35 cellular contexts compared by ENCODE assay signal in the genomic region with DNA sequence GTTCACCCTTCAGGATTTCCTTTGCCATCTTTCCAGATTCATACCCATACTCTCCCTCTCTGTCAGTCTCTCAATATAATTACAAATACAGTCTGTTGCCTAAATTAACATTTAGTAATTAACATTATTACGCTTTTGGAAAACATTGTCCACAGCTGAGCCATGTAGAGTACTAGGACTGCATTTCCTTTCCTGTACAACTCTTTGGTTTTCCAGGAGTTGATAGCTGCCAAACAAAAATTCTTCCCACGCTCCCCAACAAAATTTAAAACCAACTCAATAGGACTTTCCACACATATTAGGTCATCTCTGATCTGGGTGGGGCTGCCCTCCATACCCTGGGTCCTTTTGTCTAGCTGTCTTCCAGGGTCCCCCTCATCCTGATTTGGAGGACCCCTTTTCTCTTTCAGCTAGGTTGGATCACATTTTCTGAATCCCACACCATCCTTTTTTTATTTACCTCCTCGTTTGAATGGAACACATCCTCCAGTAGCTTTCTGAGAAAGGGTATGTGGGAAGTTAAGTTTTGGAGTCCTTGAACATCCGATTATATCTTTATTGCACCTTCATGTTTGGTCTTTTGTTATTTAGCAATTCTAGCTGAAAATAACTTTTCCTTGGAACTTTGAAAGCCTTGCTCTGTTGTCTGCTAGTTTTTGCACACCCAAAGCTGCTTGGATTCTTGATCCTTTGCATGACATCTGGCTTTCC. TPM values are rescaled to one million over a fixed set of nuclear protein-coding genes. Genes with fewer than 3 reads are reported as not detected.
"Had no signal": no experiment of that assay in that cellular context is flagged by ENCODE, and none has a peak within 500 bp of the region (broad histone marks: within the 10 kb centered on the region; RNA-seq: fewer than 3 reads in every experiment).

No MANE protein-coding gene starts in this region.

- H3K27ac ChIP-seq: adrenal gland, body of pancreas, esophagus muscularis mucosa, foreskin keratinocyte, gastrocnemius medialis, heart right ventricle, WERI-Rb-1 had no signal

- H3K4me3 ChIP-seq: adrenal gland, body of pancreas, esophagus muscularis mucosa, gastrocnemius medialis, heart right ventricle had no signal

- H3K9me3 ChIP-seq: adrenal gland had no signal

- ATAC-seq: activated CD4-positive, alpha-beta T cell treated with anti-CD3 and anti-CD28 coated beads for 36 hours; activated CD8-positive, alpha-beta memory T cell treated with anti-CD3 and anti-CD28 coated beads, Interleukin-2, amount 10 ng/mL, durations not matched to agents 7 days and 5 days; activated CD8-positive, alpha-beta T cell treated with anti-CD3 and anti-CD28 coated beads, Interleukin-2, amount 10 ng/mL, durations not matched to agents 7 days and 5 days; activated naive CD8-positive, alpha-beta T cell treated with anti-CD3 and anti-CD28 coated beads, Interleukin-2, amount 50 U/mL, for 24 hours; body of pancreas; effector memory CD8-positive, alpha-beta T cell; foreskin keratinocyte; gastrocnemius medialis; heart right ventricle had no signal

- H3K4me1 ChIP-seq: adrenal gland, body of pancreas, gastrocnemius medialis had no signal

- DNase-seq: activated CD4-positive, alpha-beta memory T cell treated with anti-CD3 and anti-CD28 coated beads for 36 hours; activated CD4-positive, alpha-beta T cell treated with anti-CD3 and anti-CD28 coated beads for 36 hours; activated CD4-positive, alpha-beta T cell treated with anti-CD3 and anti-CD28 coated beads, Interleukin-2, amount 10 ng/mL, durations not matched to agents 24 days and 14 days; activated CD4-positive, CD25-positive, alpha-beta regulatory T cell; activated CD4-positive, CD25-positive, alpha-beta regulatory T cell treated with anti-CD3 and anti-CD28 coated beads, Interleukin-2, amount 50 U/mL, for 72 hours; activated CD8-positive, alpha-beta memory T cell treated with anti-CD3 and anti-CD28 coated beads, Interleukin-2, amount 10 ng/mL, durations not matched to agents 7 days and 5 days; activated CD8-positive, alpha-beta memory T cell treated with anti-CD3 and anti-CD28 coated beads, Interleukin-2, amount 50 U/mL, for 4 hours; activated CD8-positive, alpha-beta T cell treated with anti-CD3 and anti-CD28 coated beads, Interleukin-2, amount 10 ng/mL, durations not matched to agents 7 days and 5 days; activated effector memory CD4-positive, alpha-beta T cell treated with anti-CD3 and anti-CD28 coated beads, Interleukin-2, amount 50 U/mL, for 16 hours; activated naive CD4-positive, alpha-beta T cell treated with anti-CD3 and anti-CD28 coated beads for 36 hours; activated naive CD8-positive, alpha-beta T cell treated with anti-CD3 and anti-CD28 coated beads for 36 hours; activated naive CD8-positive, alpha-beta T cell treated with anti-CD3 and anti-CD28 coated beads, Interleukin-2, amount 50 U/mL, for 24 hours; activated T-cell treated with anti-CD3 and anti-CD28 coated beads, Interleukin-2, amount 50 U/mL, for 1 hour; activated T-cell treated with anti-CD3 and anti-CD28 coated beads, Interleukin-2, amount 50 U/mL, for 48 hours; adrenal gland; amygdala; aorta; body of pancreas; caudate nucleus; cortex of kidney; dermis blood vessel endothelial cell; effector CD4-positive, alpha-beta T cell; effector memory CD8-positive, alpha-beta T cell; erythroblast; foreskin keratinocyte; gastrocnemius medialis; heart right ventricle; T1000; WERI-Rb-1 had no signal

- FAIRE-seq: colon had no signal

- H3K36me3 ChIP-seq: adrenal gland, esophagus muscularis mucosa, gastrocnemius medialis, heart right ventricle, WERI-Rb-1 had no signal

RNA-seq across cellular contexts. Expression of a gene that starts 17.7 kb away (rescaled TPM):
- total RNA-seq: activated CD4-positive, alpha-beta memory T cell treated with anti-CD3 and anti-CD28 coated beads for 36 hours; activated CD4-positive, alpha-beta T cell treated with anti-CD3 and anti-CD28 coated beads for 36 hours; activated CD4-positive, alpha-beta T cell treated with anti-CD3 and anti-CD28 coated beads, Interleukin-2, amount 10 ng/mL, durations not matched to agents 24 days and 14 days; activated CD8-positive, alpha-beta memory T cell treated with anti-CD3 and anti-CD28 coated beads for 36 hours; activated CD8-positive, alpha-beta memory T cell treated with anti-CD3 and anti-CD28 coated beads, Interleukin-2, amount 10 ng/mL, durations not matched to agents 7 days and 5 days; activated CD8-positive, alpha-beta T cell treated with anti-CD3 and anti-CD28 coated beads, Interleukin-2, amount 10 ng/mL, durations not matched to agents 7 days and 5 days; activated naive CD4-positive, alpha-beta T cell treated with anti-CD3 and anti-CD28 coated beads for 36 hours; activated naive CD8-positive, alpha-beta T cell treated with anti-CD3 and anti-CD28 coated beads for 36 hours; activated T-helper 1 cell treated with anti-CD3 and anti-CD28 coated beads, Interleukin-12 subunit alpha, Interleukin-12 subunit beta, Interleukin-2, Interleukin-4 antibody, amounts not matched to agents 30 ng/mL and 10 ng/mL and 1 ng/mL, durations not matched to agents 14 hours and 24 hours and 36 hours; activated T-helper 2 cell treated with anti-CD3 and anti-CD28 coated beads, Interferon-gamma antibody, Interleukin-2, Interleukin-4, amounts not matched to agents 10 μg/mL and 5 μg/mL and 100 μg/mL, durations not matched to agents 14 hours and 24 hours and 36 hours; adrenal gland; aorta; chondrocyte; dermis blood vessel endothelial cell; esophagus muscularis mucosa; foreskin keratinocyte; gastrocnemius medialis; heart right ventricle had no signal
- polyA plus RNA-seq: foreskin keratinocyte, heart right ventricle had no signal
